ENCODE assay signal across 10 cellular contexts in the genomic region with DNA sequence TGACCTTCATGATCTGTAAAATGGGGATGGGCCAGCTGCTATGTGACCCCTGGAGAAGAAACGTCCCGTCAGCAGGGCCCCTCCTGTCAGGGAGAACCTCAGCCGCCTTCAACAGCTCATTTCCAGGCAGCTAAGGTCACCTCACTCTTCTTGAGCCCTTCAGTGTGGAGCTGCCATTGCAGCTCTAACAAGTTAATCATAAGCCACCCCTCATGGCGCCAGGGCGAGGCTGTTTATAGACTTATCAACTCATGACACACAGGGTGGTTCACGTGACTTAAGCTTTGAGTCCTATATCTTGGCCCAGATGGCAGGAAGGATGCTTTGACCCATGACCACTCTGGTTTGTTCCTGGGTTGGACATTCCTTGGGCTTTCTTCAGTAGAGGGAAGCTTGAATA.
DNase-seq lines count a peak whose midpoint lies in the region; ATAC-seq and TF ChIP-seq lines count a peak whose summit lies in the region.
"Had no signal": no experiment of that assay in that cellular context is flagged by ENCODE, and none has a peak within 500 bp of the region (broad histone marks: within the 10 kb centered on the region; RNA-seq: fewer than 3 reads in every experiment).

No MANE protein-coding gene starts in this region.

- WGBS in aorta, 2 donors = 73 to 81% methylated on average over 6 of the region's 6 CpGs

- no peaks in the 10 kb centered on the region for H3K4me1 Mint-ChIP-seq in CD8-positive, alpha-beta T cell (ENCODE audit: low read depth)

- H3K36me3 Mint-ChIP-seq in CD8-positive, alpha-beta T cell = no peaks in the 10 kb centered on the region

- H3K27ac ChIP-seq in right atrium auricular region (peak overlapping the region in 1 of 2 donors; percentile 21), aorta (ENCODE audit: low read depth in 1 of 2, low read length in 2 of 2) (no peak overlapping the region)
- no peak overlapping the region for H3K27ac ChIP-seq in CD8-positive, alpha-beta T cell (ENCODE audit: low read depth, low read length)

- H3K27ac Mint-ChIP-seq in CD8-positive, alpha-beta T cell = no peak overlapping the region

- DNase-seq in Right ventricle myocardium inferior (ENCODE audit: missing footprints) (no peak), right atrium auricular region (ENCODE audit: low spot score) (no peak), fibroblast of the aortic adventitia (ENCODE audit: low read depth) (peak; percentile 4), aorta (no peak)
- DNase-seq in CD8-positive, alpha-beta T cell = no peak
- no peak for DNase-seq in activated T-cell treated with anti-CD3 and anti-CD28 coated beads, Interleukin-2, amount 50 U/mL, for 48 hours
- DNase-seq: NCI-H2081 treated with DMSO at 0.1 percent for 48 hours had no signal

- no peaks in the 10 kb centered on the region for H3K27me3 ChIP-seq in right atrium auricular region
- H3K27me3 ChIP-seq in mucosa of stomach (ENCODE audit: control insufficient read depth, insufficient read depth, low read length) = no peaks in the 10 kb centered on the region
- no peaks in the 10 kb centered on the region for H3K27me3 ChIP-seq in aorta (ENCODE audit: control insufficient read depth in 1 of 2, insufficient read depth in 2 of 2, low read length in 1 of 2)
- no peaks in the 10 kb centered on the region for H3K27me3 ChIP-seq in CD8-positive, alpha-beta T cell (ENCODE audit: insufficient read depth, low read length)

- H3K36me3 ChIP-seq in right atrium auricular region (no peaks in the 10 kb centered on the region), mucosa of stomach (ENCODE audit: control insufficient read depth, insufficient read depth, low read length) (no peaks in the 10 kb centered on the region), aorta (ENCODE audit: control insufficient read depth in 1 of 2, insufficient read depth in 2 of 2, low read length in 1 of 2) (no peaks in the 10 kb centered on the region)
- H3K36me3 ChIP-seq in CD8-positive, alpha-beta T cell (ENCODE audit: insufficient read depth, low read length) = no peaks in the 10 kb centered on the region

- H3K9ac ChIP-seq in mucosa of stomach (ENCODE audit: low read length) = peak overlapping the region; percentile 16

- CTCF ChIA-PET in CD8-positive, alpha-beta T cell (lab: Charles Lee) = interaction anchor here (1.0 to 4.1 kb wide), 5 partner anchors 9 to 553 kb away, joined by 3 to 36 read pairs (median 7); no protein-coding TSS in a partner anchor

- H3K9me3 Mint-ChIP-seq in CD8-positive, alpha-beta T cell = no peaks in the 10 kb centered on the region

- no peak overlapping the region for H3K4me3 Mint-ChIP-seq in CD8-positive, alpha-beta T cell

- H3K9me3 ChIP-seq in right atrium auricular region = peaks cover 0 to 3% of the 10 kb centered on the region in 2 donors
- no peaks in the 10 kb centered on the region for H3K9me3 ChIP-seq in mucosa of stomach (ENCODE audit: control insufficient read depth, low read length)
- no peaks in the 10 kb centered on the region for H3K9me3 ChIP-seq in aorta (ENCODE audit: control insufficient read depth, low read length)
- no peaks in the 10 kb centered on the region for H3K9me3 ChIP-seq in CD8-positive, alpha-beta T cell (ENCODE audit: low read length)

- H3K27me3 Mint-ChIP-seq in CD8-positive, alpha-beta T cell (ENCODE audit: low read depth) = no peaks in the 10 kb centered on the region

- H3K4me3 ChIP-seq in right atrium auricular region (no peak overlapping the region), fibroblast of the aortic adventitia (ENCODE audit: low read depth, low read length) (no peak overlapping the region), mucosa of stomach (ENCODE audit: low read length) (no peak overlapping the region), aorta (ENCODE audit: low read length in 2 of 2) (no peak overlapping the region)
- H3K4me3 ChIP-seq in CD8-positive, alpha-beta T cell (ENCODE audit: low read depth, low read length) = no peak overlapping the region
- H3K4me3 ChIP-seq: lung had no signal

- POLR2A ChIA-PET in CD8-positive, alpha-beta T cell (lab: Charles Lee) = no interaction called here

- no peak for TF ChIP-seq CTCF in right atrium auricular region (IDR thresholded peaks at IDR 0.05)
- no peak for TF ChIP-seq CTCF in fibroblast of the aortic adventitia (IDR thresholded peaks at IDR 0.05; ENCODE audit: insufficient read depth, low read length)
- TF ChIP-seq CTCF in CD8-positive, alpha-beta T cell (IDR thresholded peaks at IDR 0.05) = no peak

- peaks cover 0 to 12% of the 10 kb centered on the region in 2 donors for H3K4me1 ChIP-seq in right atrium auricular region
- peaks cover 12% of the 10 kb centered on the region for H3K4me1 ChIP-seq in mucosa of stomach (ENCODE audit: control insufficient read depth, insufficient read depth, low read length)
- no peaks in the 10 kb centered on the region for H3K4me1 ChIP-seq in aorta (ENCODE audit: control insufficient read depth in 1 of 2, insufficient read depth in 2 of 2, low read length in 2 of 2)
- no peaks in the 10 kb centered on the region for H3K4me1 ChIP-seq in CD8-positive, alpha-beta T cell (ENCODE audit: insufficient read depth, low read length)

- peak; percentile 27 for ATAC-seq in Right ventricle myocardium inferior
- ATAC-seq in aorta (ENCODE audit: low FRiP score) = peak; percentile 62
- no peak for ATAC-seq in HG03280 (IDR thresholded peaks at IDR 0.05; ENCODE audit: unreplicated experiment)
- ATAC-seq in CD8-positive, alpha-beta T cell = no peak

- intact Hi-C loops in Right ventricle myocardium inferior (cut with DNase I) = loop anchor here (2.0 to 5.0 kb wide), 3 partner anchors 71 to 554 kb away; no protein-coding TSS in a partner anchor
- intact Hi-C loops in aorta (cut with DNase I) = loop anchor here (2.0 to 5.0 kb wide), 4 partner anchors 126 to 556 kb away; no protein-coding TSS in a partner anchor
- intact Hi-C loops in CD8-positive, alpha-beta T cell (cut with DNase I, micrococcal nuclease) = loop anchor here in 1 of 2 experiments (1.0 kb wide), 1 partner anchor 553 kb away; no protein-coding TSS in a partner anchor

Comparison
In these comparisons a context has a peak if more than half of its experiments do, and no peak if none do; other contexts are left out.
1. ATAC-seq: peak in Right ventricle myocardium inferior (single experiment) and aorta (single experiment); none in HG03280 (single experiment) and CD8-positive, alpha-beta T cell (single experiment).